ENCODE assay signal across 8 cellular contexts in the genomic region with DNA sequence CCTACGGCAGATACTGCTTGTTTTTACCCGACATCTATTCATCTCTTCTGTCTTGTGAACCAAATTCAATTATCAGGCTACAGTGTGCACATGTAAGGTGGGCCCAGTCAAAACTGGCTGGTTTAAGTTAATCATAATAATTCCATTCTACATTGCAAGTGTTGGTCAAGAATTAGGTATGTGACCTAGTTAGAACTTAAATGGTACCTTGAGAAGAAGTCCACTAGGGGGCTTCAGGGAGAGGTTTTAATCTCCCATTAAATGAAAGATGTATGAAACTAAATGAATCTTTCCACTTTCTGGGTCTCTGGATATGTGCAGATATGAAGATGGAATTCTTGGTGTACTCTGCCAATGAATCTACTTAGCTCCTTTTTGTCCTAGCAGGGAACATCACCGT.
DNase-seq lines count a peak whose midpoint lies in the region; ATAC-seq lines count a peak whose summit lies in the region.

No MANE protein-coding gene starts in this region.

- no peak overlapping the region for H3K27ac Mint-ChIP-seq in stimulated activated effector memory CD8-positive, alpha-beta T cell treated with anti-CD3 and anti-CD28 coated beads, Interleukin-12 subunit alpha, Interleukin-12 subunit beta, amount 100 ng/mL, for 72 hours

- no peak overlapping the region for H3K4me3 Mint-ChIP-seq in stimulated activated effector memory CD8-positive, alpha-beta T cell treated with anti-CD3 and anti-CD28 coated beads, Interleukin-12 subunit alpha, Interleukin-12 subunit beta, amount 100 ng/mL, for 72 hours

- DNase-seq in NCI-H510A treated with DMSO at 0.1 percent for 48 hours (lab: John Stamatoyannopoulos, UW) (peak; percentile 24), NCI-H510A (lab: John Stamatoyannopoulos, UW) (no peak), OCI-M1 (lab: John Stamatoyannopoulos, UW) (peak; percentile 67), fibroblast of gingiva (ENCODE audit: low read depth) (peak; percentile 35), stromal cell of bone marrow (ENCODE audit: low read depth) (peak; percentile 18), NCI-H345 treated with DMSO at 0.1 percent for 48 hours (lab: John Stamatoyannopoulos, UW; ENCODE audit: unreplicated experiment) (no peak)
- DNase-seq in stimulated activated effector memory CD8-positive, alpha-beta T cell treated with anti-CD3 and anti-CD28 coated beads, Interleukin-12 subunit alpha, Interleukin-12 subunit beta, amount 100 ng/mL, for 72 hours (ENCODE audit: low spot score in 2 of 2) = no peak

- no peaks in the 10 kb centered on the region for H3K9me3 Mint-ChIP-seq in stimulated activated effector memory CD8-positive, alpha-beta T cell treated with anti-CD3 and anti-CD28 coated beads, Interleukin-12 subunit alpha, Interleukin-12 subunit beta, amount 100 ng/mL, for 72 hours

- ATAC-seq in stimulated activated effector memory CD8-positive, alpha-beta T cell treated with anti-CD3 and anti-CD28 coated beads, Interleukin-12 subunit alpha, Interleukin-12 subunit beta, amount 100 ng/mL, for 72 hours = no peak
- ATAC-seq in GM18502 (IDR thresholded peaks at IDR 0.05; ENCODE audit: poor library complexity, unreplicated experiment) = no peak

- no peaks in the 10 kb centered on the region for H3K4me1 Mint-ChIP-seq in stimulated activated effector memory CD8-positive, alpha-beta T cell treated with anti-CD3 and anti-CD28 coated beads, Interleukin-12 subunit alpha, Interleukin-12 subunit beta, amount 100 ng/mL, for 72 hours

- H3K36me3 Mint-ChIP-seq in stimulated activated effector memory CD8-positive, alpha-beta T cell treated with anti-CD3 and anti-CD28 coated beads, Interleukin-12 subunit alpha, Interleukin-12 subunit beta, amount 100 ng/mL, for 72 hours = no peaks in the 10 kb centered on the region

Comparison
In these comparisons a context has a peak if more than half of its experiments do, and no peak if none do; other contexts are left out.
1. DNase-seq: peak in NCI-H510A treated with DMSO at 0.1 percent for 48 hours (single experiment), OCI-M1 (single experiment), fibroblast of gingiva (single experiment) and stromal cell of bone marrow (single experiment); none in NCI-H510A (single experiment), stimulated activated effector memory CD8-positive, alpha-beta T cell treated with anti-CD3 and anti-CD28 coated beads, Interleukin-12 subunit alpha, Interleukin-12 subunit beta, amount 100 ng/mL, for 72 hours (0 of 2) and NCI-H345 treated with DMSO at 0.1 percent for 48 hours (single experiment).